ENCODE assay signal across 25 cellular contexts in the genomic region with DNA sequence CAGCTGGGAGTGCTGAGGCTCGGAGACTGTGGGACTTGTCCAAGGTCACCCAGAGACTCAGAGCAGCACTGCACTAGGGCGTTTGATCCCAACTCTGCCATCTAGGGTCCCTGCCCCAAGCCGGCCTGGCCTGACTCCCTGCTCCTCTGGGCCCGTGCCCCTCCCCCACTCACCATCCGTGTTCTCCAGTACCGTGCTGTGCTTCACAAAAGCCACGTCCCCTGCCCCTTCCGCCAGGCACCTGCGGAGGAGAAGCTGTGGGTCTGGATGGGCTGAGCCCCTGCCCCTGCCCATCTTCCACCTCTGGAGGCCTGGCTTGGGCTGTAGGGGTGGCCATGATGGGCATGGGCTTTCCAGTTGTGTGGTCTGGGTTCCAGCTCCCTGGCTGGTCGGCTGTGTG. TPM values are rescaled to one million over a fixed set of nuclear protein-coding genes. Genes with fewer than 3 reads are reported as not detected.
A peak's percentile ranks its signal among the peaks of the same experiment; 100 is the strongest.
DNase-seq lines count a peak whose midpoint lies in the region; ATAC-seq, FAIRE-seq and TF ChIP-seq lines count a peak whose summit lies in the region.
"Had no signal": no experiment of that assay in that cellular context is flagged by ENCODE, and none has a peak within 500 bp of the region (broad histone marks: within the 10 kb centered on the region; RNA-seq: fewer than 3 reads in every experiment).

No MANE protein-coding gene starts in this region.

- H3K27ac ChIP-seq in HCT116 (ENCODE audit: low read depth, low read length) (no peak overlapping the region), H1 (ENCODE audit: low read depth, low read length) (no peak overlapping the region), PC-9 (no peak overlapping the region)
- H3K27ac ChIP-seq: KMS-11, prostate gland, tibial nerve had no signal

- H3K36me3 Mint-ChIP-seq in stimulated activated memory B cell treated with anti-CD40 and anti-IgM and Interleukin-4, amounts not matched to agents 10 μg/mL and 1 μg/mL and 100 μg/mL, for 72 hours = peaks cover 19% of the 10 kb centered on the region

- no peak overlapping the region for H3K4me2 ChIP-seq in HCT116 (ENCODE audit: low read length)
- H3K4me2 ChIP-seq in H1 (ENCODE audit: insufficient read depth in 1 of 2, low read depth in 2 of 2, low read length in 2 of 2) = no peak overlapping the region; a peak in 1 of 4 replicates
- no peak overlapping the region for H3K4me2 ChIP-seq in PC-9
- H3K4me2 ChIP-seq: KMS-11 had no signal

- peaks cover 21% of the 10 kb centered on the region for H3K27me3 Mint-ChIP-seq in stimulated activated memory B cell treated with anti-CD40 and anti-IgM and Interleukin-4, amounts not matched to agents 10 μg/mL and 1 μg/mL and 100 μg/mL, for 72 hours

- 57% methylated on average over 10 of the region's 10 CpGs; no CpG with 5 or more reads in 1 of the 2 experiments for WGBS in H1 (ENCODE audit: extremely low coverage in 1 of 2, insufficient coverage in 1 of 2, insufficient read length in 1 of 2, insufficient replicate concordance in 2 of 2, low coverage in 1 of 2, low lambda C conversion rate in 2 of 2, missing lambda C conversion rate in 1 of 2), 2 experiments

- H4K8ac ChIP-seq in H1 (ENCODE audit: extremely low read depth, insufficient read depth, low read length) = peak overlapping the region; percentile 62

- H3K79me2 ChIP-seq in HCT116 (ENCODE audit: insufficient read depth, low read length) (no peaks in the 10 kb centered on the region), H1 (ENCODE audit: control insufficient read depth in 1 of 2, insufficient read depth in 2 of 2, low read length in 2 of 2) (no peaks in the 10 kb centered on the region), PC-9 (ENCODE audit: low read depth) (no peaks in the 10 kb centered on the region)

- CTCF ChIA-PET in HCT116 (lab: Charles Lee) = interaction anchor here (1.5 kb wide), 1 partner anchor 9 kb away, joined by 8 read pairs; a partner anchor contains a TSS
- CTCF ChIA-PET in H1 (lab: Charles Lee; ENCODE audit: partially characterized antibody) = interaction anchor here (1.2 to 16.7 kb wide), 4 partner anchors 9 to 36 kb away, joined by 3 to 245 read pairs (median 6); a partner anchor contains a TSS
- CTCF ChIA-PET in PC-9 (lab: Charles Lee) = interaction anchor here (0.6 kb wide), 1 partner anchor 493 kb away, joined by 17 read pairs; no protein-coding TSS in a partner anchor

- FAIRE-seq in H1 (lab: Jason Lieb, UNC) = no peak

- H3K4me1 ChIP-seq in HCT116 (ENCODE audit: control insufficient read depth in 1 of 2, insufficient read depth in 2 of 2, low read length in 2 of 2) (peaks cover 0 to 8% of the 10 kb centered on the region in 2 experiments; a peak in 1 of 4 replicates), H1 (replicated peaks in 1 of 4; ENCODE audit: control insufficient read depth in 3 of 4, insufficient read depth in 4 of 4, low read length in 3 of 4) (peaks cover 0 to 16% (median 11%) of the 10 kb centered on the region in 4 experiments; a peak in 5 of 7 replicates), PC-9 (replicated peaks; ENCODE audit: insufficient read depth) (no peaks in the 10 kb centered on the region)
- H3K4me1 ChIP-seq: prostate gland had no signal

- H3K9me2 ChIP-seq in HCT116 (ENCODE audit: insufficient read depth) (no peaks in the 10 kb centered on the region), PC-9 (ENCODE audit: insufficient read depth) (no peaks in the 10 kb centered on the region)

- no peak overlapping the region for H2BK120ac ChIP-seq in H1 (replicated peaks; ENCODE audit: low read depth, low read length)

- H3K9ac ChIP-seq in HCT116 (ENCODE audit: low read length) (no peak overlapping the region), H1 (replicated peaks in 1 of 4; ENCODE audit: extremely low read depth in 1 of 4, low read depth in 3 of 4, low read length in 3 of 4) (no peak overlapping the region)
- H3K9ac ChIP-seq: KMS-11 had no signal

- POLR2A ChIA-PET in HCT116 (lab: Charles Lee) = no interaction called here
- POLR2A ChIA-PET in H1 (lab: Charles Lee; ENCODE audit: partially characterized antibody) = interaction anchor here (0.6 to 1.8 kb wide), 2 partner anchors 10 to 17 kb away, joined by 3 to 9 read pairs; no protein-coding TSS in a partner anchor
- POLR2A ChIA-PET in PC-9 (lab: Charles Lee; ENCODE audit: unreplicated experiment) = interaction anchor here (0.6 kb wide), 1 partner anchor 153 kb away, joined by 3 read pairs; a partner anchor contains a TSS

- H3K4me3 ChIP-seq in HCT116 (replicated peaks in 1 of 2; ENCODE audit: low read depth in 1 of 2, low read length in 2 of 2) (no peak overlapping the region), H1 (ENCODE audit: extremely low read depth in 1 of 4, insufficient read depth in 2 of 4, low read depth in 3 of 4, low read length in 4 of 4) (no peak overlapping the region), PC-9 (no peak overlapping the region)
- H3K4me3 ChIP-seq: lung, prostate gland, tibial nerve had no signal

- no peak overlapping the region for H3K4me3 Mint-ChIP-seq in stimulated activated memory B cell treated with anti-CD40 and anti-IgM and Interleukin-4, amounts not matched to agents 10 μg/mL and 1 μg/mL and 100 μg/mL, for 72 hours
- H3K4me3 Mint-ChIP-seq: activated CD8-positive, alpha-beta T cell treated with anti-CD3 and anti-CD28 coated beads, Interleukin-2, amount 10 ng/mL, durations not matched to agents 7 days and 5 days; activated T-cell treated with anti-CD3 and anti-CD28 coated beads, Interleukin-2, amount 50 U/mL, for 24 hours; B cell had no signal

- 0 out of 2 replicates have a peak overlapping the region, but pooled peaks have one; percentile 55 for H2BK12ac ChIP-seq in H1 (ENCODE audit: low read depth, low read length)

- ATAC-seq in HCT116 (peak; percentile 30), HG03175 (IDR thresholded peaks at IDR 0.05; ENCODE audit: unreplicated experiment) (no peak)
- no peak for ATAC-seq in stimulated activated memory B cell treated with anti-CD40 and anti-IgM and Interleukin-4, amounts not matched to agents 10 μg/mL and 1 μg/mL and 100 μg/mL, for 72 hours
- ATAC-seq: activated CD4-positive, CD25-positive, alpha-beta regulatory T cell treated with anti-CD3 and anti-CD28 coated beads, Interleukin-2, amount 50 U/mL, for 24 hours; activated CD8-positive, alpha-beta T cell treated with anti-CD3 and anti-CD28 coated beads, Interleukin-2, amount 10 ng/mL, durations not matched to agents 7 days and 5 days had no signal

- H4K20me1 ChIP-seq in HCT116 (ENCODE audit: insufficient read depth) (no peaks in the 10 kb centered on the region), H1 (replicated peaks in 1 of 2; ENCODE audit: control insufficient read depth in 1 of 2, insufficient read depth in 2 of 2, low read length in 2 of 2) (no peaks in the 10 kb centered on the region), PC-9 (ENCODE audit: insufficient read depth) (no peaks in the 10 kb centered on the region)

- H3K14ac ChIP-seq in H1 (ENCODE audit: insufficient read length) = no peak overlapping the region

- H3K4me1 Mint-ChIP-seq in stimulated activated memory B cell treated with anti-CD40 and anti-IgM and Interleukin-4, amounts not matched to agents 10 μg/mL and 1 μg/mL and 100 μg/mL, for 72 hours = peaks cover 44% of the 10 kb centered on the region

- H2BK15ac ChIP-seq in H1 (ENCODE audit: low read length) = peak overlapping the region; percentile 72; the same call in 1 of the 2 replicates

- TF ChIP-seq POLR2A in HCT116 (IDR thresholded peaks at IDR 0.05; ENCODE audit: borderline replicate concordance, extremely low read depth, insufficient read depth, insufficient read length) (no peak), H1 (IDR thresholded peaks at IDR 0.05; ENCODE audit: control extremely low read depth in 1 of 2, low read depth in 2 of 2, low read length in 2 of 2) (no peak)

- no peak overlapping the region for H3K4ac ChIP-seq in H1 (replicated peaks; ENCODE audit: insufficient read length, low read depth, low read length)

- H3K18ac ChIP-seq in H1 (ENCODE audit: extremely low read depth, low read length) = peak overlapping the region; percentile 67; the same call in 1 of the 2 replicates

- TF ChIP-seq EP300 in H1 (IDR thresholded peaks at IDR 0.05; ENCODE audit: borderline replicate concordance in 1 of 2, low read depth in 2 of 2, low read length in 2 of 2) = no peak

- H3K23me2 ChIP-seq in H1 (ENCODE audit: low read depth, low read length) = no peaks in the 10 kb centered on the region

- H3K9me3 Mint-ChIP-seq in stimulated activated memory B cell treated with anti-CD40 and anti-IgM and Interleukin-4, amounts not matched to agents 10 μg/mL and 1 μg/mL and 100 μg/mL, for 72 hours = no peaks in the 10 kb centered on the region
- H3K9me3 Mint-ChIP-seq: activated T-cell treated with anti-CD3 and anti-CD28 coated beads, Interleukin-2, amount 50 U/mL, for 24 hours had no signal

- H2AK5ac ChIP-seq in H1 (ENCODE audit: low read depth, low read length) = no peak overlapping the region

- peak; percentile 57 for DNase-seq in activated effector memory CD4-positive, alpha-beta T cell treated with anti-CD3 and anti-CD28 coated beads, Interleukin-2, amount 50 U/mL, for 16 hours
- DNase-seq in activated effector memory CD4-positive, alpha-beta T cell treated with Interleukin-2 at 50 U/mL for 16 hours = no peak
- DNase-seq in HCT116 (ENCODE audit: low read depth, low spot score) (no peak), H1 (ENCODE audit: low read depth in 1 of 2, low spot score in 2 of 2) (peak in 1 of 2 experiments; percentile 56), PC-9 (no peak), DMS114 treated with DMSO at 0.1 percent for 48 hours (lab: John Stamatoyannopoulos, UW; ENCODE audit: unreplicated experiment) (no peak)
- DNase-seq: activated CD8-positive, alpha-beta T cell treated with anti-CD3 and anti-CD28 coated beads, Interleukin-2, amount 10 ng/mL, durations not matched to agents 7 days and 5 days; activated naive CD4-positive, alpha-beta T cell treated with anti-CD3 and anti-CD28 coated beads, Interleukin-2, amount 50 U/mL, for 16 hours; activated T-cell treated with anti-CD3 and anti-CD28 coated beads, Interleukin-2, amount 50 U/mL, for 24 hours; anterior cingulate cortex; central memory CD4-positive, alpha-beta T cell; COR-L47; NCI-H1694; NCI-H2171 treated with DMSO at 0.1 percent for 48 hours; NCI-H69; stimulated activated CD4-positive, alpha-beta T cell treated with anti-CD3 and anti-CD28 coated beads, Interleukin-1b, Interleukin-23, amount 100 ng/mL, for 48 hours; stimulated activated naive CD4-positive, alpha-beta T cell treated with Interleukin-2 at 50 U/mL for 16 hours had no signal

- TF ChIP-seq RAD21 in HCT116 (IDR thresholded peaks at IDR 0.05; ENCODE audit: low read depth) (no peak), H1 (IDR thresholded peaks at IDR 0.05 in 1 of 2, conservative IDR thresholded peaks at IDR 0.05 in 1 of 2; ENCODE audit: low read depth in 2 of 2, low read length in 2 of 2) (no peak)

- H3F3A ChIP-seq in PC-9 (ENCODE audit: insufficient read depth, low read depth) = no peaks in the 10 kb centered on the region; the same call in 1 of the 2 replicates

- H3K9me3 ChIP-seq in HCT116 (ENCODE audit: control insufficient read depth in 1 of 2, insufficient read depth in 1 of 2, low read depth in 1 of 2, low read length in 2 of 2) (no peaks in the 10 kb centered on the region), H1 (ENCODE audit: insufficient read depth in 2 of 2, low read depth in 1 of 2, low read length in 1 of 2) (no peaks in the 10 kb centered on the region), PC-9 (ENCODE audit: insufficient read depth, low read depth) (no peaks in the 10 kb centered on the region)
- H3K9me3 ChIP-seq: prostate gland, tibial nerve had no signal

- H3K56ac ChIP-seq in H1 (replicated peaks; ENCODE audit: insufficient read length, low read depth, low read length) = no peak overlapping the region

- H3K79me1 ChIP-seq in H1 (ENCODE audit: low read depth, low read length) = no peaks in the 10 kb centered on the region

- peak overlapping the region; percentile 41 for H3K27ac Mint-ChIP-seq in stimulated activated memory B cell treated with anti-CD40 and anti-IgM and Interleukin-4, amounts not matched to agents 10 μg/mL and 1 μg/mL and 100 μg/mL, for 72 hours
- H3K27ac Mint-ChIP-seq: activated CD8-positive, alpha-beta T cell treated with anti-CD3 and anti-CD28 coated beads, Interleukin-2, amount 10 ng/mL, durations not matched to agents 7 days and 5 days; activated T-cell treated with anti-CD3 and anti-CD28 coated beads, Interleukin-2, amount 50 U/mL, for 24 hours had no signal

- no peak overlapping the region for H2AFZ ChIP-seq in HCT116 (ENCODE audit: low read depth, low read length, poor library complexity, severe bottlenecking)
- 0 out of 2 replicates have a peak overlapping the region, but pooled peaks have one; percentile 4 for H2AFZ ChIP-seq in H1 (ENCODE audit: low read length)
- H2AFZ ChIP-seq in PC-9 = no peak overlapping the region

- no peak overlapping the region; the same call in 1 of the 2 replicates for H2BK5ac ChIP-seq in H1 (ENCODE audit: low read depth, low read length)

- RAD21 ChIA-PET in HCT116 (lab: Charles Lee; ENCODE audit: low non-redundant PET in 1 of 2, low total read pairs in 2 of 2, uncharacterized antibody in 2 of 2, unreplicated experiment in 2 of 2) = no interaction called here

- no peak for TF ChIP-seq CTCF in HCT116 (IDR thresholded peaks at IDR 0.05 in 2 of 3, conservative IDR thresholded peaks at IDR 0.05 in 1 of 3; ENCODE audit: borderline replicate concordance in 1 of 3, insufficient read depth in 1 of 3, low read depth in 2 of 3, low read length in 2 of 3)
- no peak for TF ChIP-seq CTCF in H1 (IDR thresholded peaks at IDR 0.05; ENCODE audit: control extremely low read depth in 1 of 3, insufficient read depth in 1 of 3, low read depth in 1 of 3, low read length in 3 of 3)
- no peak for TF ChIP-seq CTCF in PC-9 (conservative IDR thresholded peaks at IDR 0.05)

- H3K23ac ChIP-seq in H1 (ENCODE audit: insufficient read length) = no peak overlapping the region

- intact Hi-C loops in HCT116 (cut with micrococcal nuclease) = no loop called here
- intact Hi-C loops in PC-9 (cut with micrococcal nuclease; ENCODE audit: unreplicated experiment) = no loop called here

- H4K5ac ChIP-seq in H1 (ENCODE audit: insufficient read length, low read depth, low read length) = no peak overlapping the region

- H3K36me3 ChIP-seq in HCT116 (ENCODE audit: control insufficient read depth in 1 of 2, insufficient read depth in 2 of 2, low read length in 2 of 2) (peaks cover 0 to 2% of the 10 kb centered on the region in 2 experiments; a peak in 2 of 4 replicates), H1 (ENCODE audit: control insufficient read depth in 2 of 4, insufficient read depth in 4 of 4, low read length in 3 of 4) (no peaks in the 10 kb centered on the region), PC-9 (ENCODE audit: low read depth) (no peaks in the 10 kb centered on the region)
- H3K36me3 ChIP-seq: prostate gland, tibial nerve had no signal

- no TSS peak for BruUV-seq in HCT116 (replicated peaks; lab: Mats Ljungman, UMichigan)
- no TSS peak for BruUV-seq in PC-9 (replicated peaks; lab: Mats Ljungman, UMichigan)

- peak overlapping the region; percentile 26 for H4K91ac ChIP-seq in H1 (replicated peaks; ENCODE audit: insufficient read length, low read length)

- H3K27me3 ChIP-seq in HCT116 (ENCODE audit: insufficient read depth, low read length) = no peaks in the 10 kb centered on the region
- H3K27me3 ChIP-seq in H1 (replicated peaks in 1 of 4; ENCODE audit: control insufficient read depth in 3 of 4, extremely low read depth in 1 of 4, insufficient read depth in 3 of 4, low read length in 3 of 4) = no peaks in the 10 kb centered on the region
- H3K27me3 ChIP-seq in PC-9 (ENCODE audit: insufficient read depth, low read depth) = no peaks in the 10 kb centered on the region

- H2BK20ac ChIP-seq in H1 (ENCODE audit: low read length) = no peak overlapping the region

RNA-seq across cellular contexts. Expression of a gene that starts 8.4 kb away (rescaled TPM):
- total RNA-seq in HCT116 (2021; ENCODE audit: unreplicated experiment) = 47.6 TPM
- polyA plus RNA-seq in HCT116 (2012) = 33.9 and 37.7 TPM in 2 replicates
- total RNA-seq in H1 (2021; fragmentation: NEBNext Ultra II Directional; extraction: Animal tissue kit (Norgen Biotek cat#: 25700)) = 3.5 and 3.7 TPM in 2 replicates
- 1.7 and 2.7 TPM in 2 replicates for polyA plus RNA-seq in H1 (2011; rRNA removed)
- polyA plus RNA-seq in H1 (2011; cell fraction: cytosol; rRNA removed) = 2.2 TPM
- 9.6 TPM for polyA plus RNA-seq in H1 (2011; cell fraction: nucleus; rRNA removed)
- polyA plus RNA-seq in H1 (2012, experiment 1 of 2) = 2.1 to 3.7 TPM (median 3.4 TPM) in 4 replicates
- polyA plus RNA-seq in H1 (2012, experiment 2 of 2) = 1.1 TPM
- 2.9 TPM for polyA plus RNA-seq in H1 (2013, experiment 1 of 2)
- 2.9 TPM for polyA plus RNA-seq in H1 (2013, experiment 2 of 2)
- polyA minus RNA-seq in H1 (2011; rRNA and poly(A)+ RNA removed) = 1.9 and 2.0 TPM in 2 replicates
- 1.5 TPM for polyA minus RNA-seq in H1 (2011; cell fraction: cytosol; rRNA and poly(A)+ RNA removed)
- 7.0 TPM for polyA minus RNA-seq in H1 (2011; cell fraction: nucleus; rRNA and poly(A)+ RNA removed)
- 154 and 202 TPM in 2 replicates for total RNA-seq in PC-9 (2021)

RNA-seq across cellular contexts. Expression of a gene that starts 52.6 kb away (rescaled TPM):
- 1.4 TPM for total RNA-seq in HCT116 (2021; ENCODE audit: unreplicated experiment)
- polyA plus RNA-seq in HCT116 (2012) = 1.5 and 2.0 TPM in 2 replicates
- not detected in 2 replicates for total RNA-seq in H1 (2021; fragmentation: NEBNext Ultra II Directional; extraction: Animal tissue kit (Norgen Biotek cat#: 25700))
- 0.32 and 0.57 TPM in 2 replicates for polyA plus RNA-seq in H1 (2011; rRNA removed)
- polyA plus RNA-seq in H1 (2011; cell fraction: cytosol; rRNA removed) = 0.30 TPM
- polyA plus RNA-seq in H1 (2011; cell fraction: nucleus; rRNA removed) = 0.83 TPM
- 0.51 to 0.74 TPM (median 0.63 TPM) in 4 replicates for polyA plus RNA-seq in H1 (2012, experiment 1 of 2)
- 0.26 TPM for polyA plus RNA-seq in H1 (2012, experiment 2 of 2)
- 0.22 TPM for polyA plus RNA-seq in H1 (2013, experiment 1 of 2)
- 0.15 TPM for polyA plus RNA-seq in H1 (2013, experiment 2 of 2)
- polyA minus RNA-seq in H1 (2011; rRNA and poly(A)+ RNA removed) = 0.10 and 1.1 TPM in 2 replicates
- polyA minus RNA-seq in H1 (2011; cell fraction: cytosol; rRNA and poly(A)+ RNA removed) = 0.37 TPM
- polyA minus RNA-seq in H1 (2011; cell fraction: nucleus; rRNA and poly(A)+ RNA removed) = not detected
- total RNA-seq in PC-9 (2021) = 2.1 and 5.6 TPM in 2 replicates

Comparison
In these comparisons a context has a peak if more than half of its experiments do, and no peak if none do; other contexts are left out.
1. RNA of a gene that starts 8.4 kb away (total RNA-seq): 154 to 202 TPM in PC-9 and 47.6 TPM in HCT116 (single experiment); 3.5 to 3.7 TPM in H1; every median in the first group is over 10 times any median in the second.